8 cellular contexts compared by ENCODE assay signal in genomic region chr6:34189806-34190503, GRCh38.
A peak's percentile ranks its signal among the peaks of the same experiment; 100 is the strongest.
DNase-seq lines count a peak whose midpoint lies in the region; ATAC-seq and TF ChIP-seq lines count a peak whose summit lies in the region.

No MANE protein-coding gene starts in this region.

- peaks cover under 1% of the 10 kb centered on the region; the same call in 1 of the 2 replicates for H3K27me3 ChIP-seq in DOHH2 (ENCODE audit: control insufficient read depth, low read length)

- no peak overlapping the region for H3K4me3 ChIP-seq in DOHH2 (ENCODE audit: low read length)

- H3K4me2 ChIP-seq in DOHH2 (ENCODE audit: low read length), result peak overlapping the region; percentile 21; the same call in 1 of the 2 replicates

- TF ChIP-seq CTCF in DOHH2 (IDR thresholded peaks at IDR 0.05; ENCODE audit: low read depth, low read length, poor library complexity, severe bottlenecking), result peak; percentile 64

- no peaks in the 10 kb centered on the region for H3K9me2 ChIP-seq in DOHH2 (replicated peaks; ENCODE audit: control insufficient read depth, low read length)

- H3K27ac ChIP-seq in DOHH2 (ENCODE audit: low read depth, low read length), result no peak overlapping the region

- H3F3A ChIP-seq in DOHH2 (ENCODE audit: control insufficient read depth, insufficient read depth), result no peaks in the 10 kb centered on the region

- no peaks in the 10 kb centered on the region for H4K20me1 ChIP-seq in DOHH2 (ENCODE audit: control insufficient read depth, insufficient read depth, low read depth, low read length)

- DNase-seq in NOMO-1 (lab: John Stamatoyannopoulos, UW; ENCODE audit: unreplicated experiment in 2 of 2) (peak; percentile 57 to 91), activated T-cell treated with anti-CD3 and anti-CD28 coated beads for 4 hours (peak; percentile 50), DMS79 (lab: John Stamatoyannopoulos, UW) (no peak), NCI-H1092 (lab: John Stamatoyannopoulos, UW) (no peak), NCI-H2081 treated with DMSO at 0.1 percent for 48 hours (lab: John Stamatoyannopoulos, UW) (no peak)
- peak in 2 of 3 donors; percentile 19 to 25 for DNase-seq in stimulated activated CD4-positive, alpha-beta T cell treated with anti-CD3 and anti-CD28 coated beads, Interleukin-12 subunit alpha, Interleukin-12 subunit beta, amount 100 ng/mL, for 48 hours (ENCODE audit: low read depth in 2 of 3, low spot score in 1 of 3)

- peaks cover 17% of the 10 kb centered on the region for H3K4me1 ChIP-seq in DOHH2 (ENCODE audit: control insufficient read depth, low read length)

- H3K79me2 ChIP-seq in DOHH2 (ENCODE audit: control insufficient read depth, low read length), result no peaks in the 10 kb centered on the region

- ATAC-seq in GM21717 (IDR thresholded peaks at IDR 0.05; ENCODE audit: unreplicated experiment), result no peak

- no peaks in the 10 kb centered on the region for H3K9me3 ChIP-seq in DOHH2 (ENCODE audit: control insufficient read depth, insufficient read depth, low read length)

- H3K36me3 ChIP-seq in DOHH2 (ENCODE audit: control insufficient read depth, low read length), result no peaks in the 10 kb centered on the region

Comparison
In these comparisons a context has a peak if more than half of its experiments do, and no peak if none do; other contexts are left out.
1. DNase-seq: peak in NOMO-1 (2 of 2), activated T-cell treated with anti-CD3 and anti-CD28 coated beads for 4 hours (single experiment) and stimulated activated CD4-positive, alpha-beta T cell treated with anti-CD3 and anti-CD28 coated beads, Interleukin-12 subunit alpha, Interleukin-12 subunit beta, amount 100 ng/mL, for 48 hours (2 of 3); none in DMS79 (single experiment), NCI-H1092 (single experiment) and NCI-H2081 treated with DMSO at 0.1 percent for 48 hours (single experiment).